9 cellular contexts compared by ENCODE assay signal in the genomic region with DNA sequence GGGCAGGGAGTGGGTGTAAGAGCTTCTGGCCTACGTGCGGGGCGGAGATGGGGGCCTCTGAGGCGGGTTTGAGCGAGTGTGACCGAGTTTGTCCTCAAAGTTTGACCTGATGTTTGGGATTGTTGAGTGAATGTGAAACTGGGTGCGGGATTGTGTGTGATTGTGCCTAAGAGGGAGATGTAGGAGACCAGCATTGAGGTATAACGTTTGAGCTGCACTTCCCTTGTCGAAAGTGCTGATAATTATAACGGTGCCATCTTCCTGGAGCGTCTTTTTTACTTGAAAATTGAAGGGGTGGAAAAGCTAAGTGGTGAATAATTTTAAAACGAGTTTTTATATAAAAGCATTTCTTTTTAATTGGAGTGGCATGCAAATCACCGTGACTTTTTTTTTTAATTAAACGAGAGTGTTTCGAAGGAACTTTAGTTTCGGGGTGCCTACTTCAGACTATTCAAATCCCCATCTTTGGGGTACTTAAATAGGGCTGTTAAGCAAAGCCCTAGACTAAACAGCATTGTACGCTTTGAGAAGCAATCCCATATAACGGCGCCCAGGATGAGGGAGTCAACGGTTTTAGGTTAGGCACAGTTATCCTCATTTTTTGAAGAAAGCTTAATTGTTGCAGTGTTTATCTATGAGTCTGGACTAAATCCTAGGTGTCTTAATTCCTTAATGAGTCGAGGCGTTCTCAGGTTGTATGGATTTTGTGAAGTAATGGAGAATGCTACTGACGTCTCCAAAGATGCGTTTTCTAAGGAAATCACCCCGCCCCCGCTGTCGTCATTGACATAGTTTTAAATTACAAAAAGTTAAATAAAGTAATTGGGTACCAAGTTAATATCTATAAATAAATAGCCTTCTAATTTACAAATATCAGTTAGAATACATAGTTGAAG. TPM values are rescaled to one million over a fixed set of nuclear protein-coding genes. Genes with fewer than 3 reads are reported as not detected.
DNase-seq lines count a peak whose midpoint lies in the region; ATAC-seq and TF ChIP-seq lines count a peak whose summit lies in the region.
"Had no signal": no experiment of that assay in that cellular context is flagged by ENCODE, and none has a peak within 500 bp of the region (broad histone marks: within the 10 kb centered on the region; RNA-seq: fewer than 3 reads in every experiment).

No MANE protein-coding gene starts in this region.

- no peaks in the 10 kb centered on the region for H3K9me3 Mint-ChIP-seq in CD4-positive, alpha-beta T cell
- H3K9me3 Mint-ChIP-seq in osteocyte (ENCODE audit: unreplicated experiment): no peaks in the 10 kb centered on the region

- peaks cover 20% of the 10 kb centered on the region for H3K4me1 Mint-ChIP-seq in CD4-positive, alpha-beta T cell (ENCODE audit: low read depth)
- H3K4me1 Mint-ChIP-seq in osteocyte (ENCODE audit: unreplicated experiment): peaks cover 24% of the 10 kb centered on the region

- intact Hi-C loops in CD4-positive, alpha-beta T cell (cut with DNase I, micrococcal nuclease): loop anchor here (2.0 to 10.0 kb wide), 10 partner anchors 163 to 1689 kb away; a partner anchor contains a TSS
- intact Hi-C loops in PC-9 (cut with micrococcal nuclease; ENCODE audit: unreplicated experiment): loop anchor here (1.0 to 10.0 kb wide), 3 partner anchors 87 to 559 kb away; a partner anchor contains a TSS

- H3K36me3 ChIP-seq in GM23248 (ENCODE audit: low read depth) (peaks cover 12% of the 10 kb centered on the region; the same call in 1 of the 2 replicates), PC-9 (ENCODE audit: low read depth) (peaks cover 23% of the 10 kb centered on the region), ectodermal cell (ENCODE audit: control insufficient read depth, insufficient read depth, low read length) (peaks cover 8% of the 10 kb centered on the region)

- peak overlapping the region; percentile 99 for H3K9ac ChIP-seq in GM23248

- H3K79me2 ChIP-seq in GM23248 (ENCODE audit: insufficient read depth) (peaks cover 89% of the 10 kb centered on the region), PC-9 (ENCODE audit: low read depth) (peaks cover 67% of the 10 kb centered on the region)

- no peak for TF ChIP-seq CTCF in CD4-positive, alpha-beta T cell (IDR thresholded peaks at IDR 0.05)
- TF ChIP-seq CTCF in PC-9 (conservative IDR thresholded peaks at IDR 0.05) (no peak), osteocyte (IDR thresholded peaks at IDR 0.05) (no peak)

- H3K9me2 ChIP-seq in GM23248 (ENCODE audit: insufficient read depth): no peaks in the 10 kb centered on the region
- H3K9me2 ChIP-seq in PC-9 (ENCODE audit: insufficient read depth): no peaks in the 10 kb centered on the region

- H3K9me3 ChIP-seq in CD4-positive, alpha-beta T cell (ENCODE audit: control insufficient read depth, low read length): no peaks in the 10 kb centered on the region
- H3K9me3 ChIP-seq in GM23248 (ENCODE audit: low read depth) (no peaks in the 10 kb centered on the region), PC-9 (ENCODE audit: insufficient read depth, low read depth) (no peaks in the 10 kb centered on the region; the same call in 1 of the 2 replicates), ectodermal cell (ENCODE audit: control insufficient read depth, low read length) (no peaks in the 10 kb centered on the region)

- POLR2A ChIA-PET in CD4-positive, alpha-beta T cell (lab: Charles Lee): interaction anchor here (0.5 to 2.3 kb wide), 23 partner anchors 13 to 1564 kb away, joined by 3 to 34 read pairs (median 9); a partner anchor contains a TSS
- POLR2A ChIA-PET in PC-9 (lab: Charles Lee; ENCODE audit: unreplicated experiment): interaction anchor here (0.7 to 0.9 kb wide), 4 partner anchors 46 to 163 kb away, joined by 3 to 6 read pairs (median 4); a partner anchor contains a TSS

- H3F3A ChIP-seq in GM23248 (ENCODE audit: insufficient read depth): 0 out of 2 replicates have a peak, but pooled peaks cover 6% of the 10 kb centered on the region
- peaks cover 11% of the 10 kb centered on the region; the same call in 1 of the 2 replicates for H3F3A ChIP-seq in PC-9 (ENCODE audit: insufficient read depth, low read depth)

- peak overlapping the region; percentile 93 for H3K4me3 ChIP-seq in GM23248
- peak overlapping the region; percentile 70 for H3K4me3 ChIP-seq in PC-9
- H3K4me3 ChIP-seq in ectodermal cell (ENCODE audit: insufficient read depth, low read depth, low read length): peak overlapping the region; percentile 95

- no peaks in the 10 kb centered on the region for H3K27me3 Mint-ChIP-seq in CD4-positive, alpha-beta T cell
- H3K27me3 Mint-ChIP-seq in osteocyte (ENCODE audit: unreplicated experiment): no peaks in the 10 kb centered on the region

- CTCF ChIA-PET in CD4-positive, alpha-beta T cell (lab: Charles Lee): interaction anchor here (1.1 to 1.6 kb wide), 4 partner anchors 75 to 758 kb away, joined by 3 to 7 read pairs (median 4); a partner anchor contains a TSS
- CTCF ChIA-PET in PC-9 (lab: Charles Lee): no interaction called here

- no peak overlapping the region for H3K4me3 Mint-ChIP-seq in CD4-positive, alpha-beta T cell
- H3K4me3 Mint-ChIP-seq in osteocyte (ENCODE audit: unreplicated experiment): no peak overlapping the region

- WGBS in GM23248 (ENCODE audit: low coverage in 1 of 2, low lambda C conversion rate in 2 of 2, missing lambda C conversion rate in 2 of 2), 2 experiments: 2 to 3% methylated on average over 27 of the region's 27 CpGs
- 1% methylated on average over 22 to 23 of the region's 27 CpGs for WGBS in ectodermal cell, 2 experiments

- in situ Hi-C loops in GM23248 (cut with MboI): no loop called here

- DNase-seq in CD4-positive, alpha-beta T cell: no peak
- DNase-seq in GM23248 (peak; percentile 83), PC-9 (no peak), myocyte (ENCODE audit: low read depth) (peak; percentile 34), osteocyte (ENCODE audit: extremely low spot score, unreplicated experiment) (no peak), cortex of kidney (lab: John Stamatoyannopoulos, UW) (no peak)

- H3K4me1 ChIP-seq in GM23248 (ENCODE audit: insufficient read depth): peaks cover 8% of the 10 kb centered on the region
- H3K4me1 ChIP-seq in PC-9 (replicated peaks; ENCODE audit: insufficient read depth): peaks cover 5% of the 10 kb centered on the region
- peaks cover 5% of the 10 kb centered on the region for H3K4me1 ChIP-seq in ectodermal cell (ENCODE audit: control insufficient read depth, insufficient read depth, low read length)

- BruUV-seq in PC-9 (replicated peaks; lab: Mats Ljungman, UMichigan): TSS peak; percentile 79

- H4K20me1 ChIP-seq in GM23248 (ENCODE audit: insufficient read depth) (no peaks in the 10 kb centered on the region; the same call in 1 of the 2 replicates), PC-9 (ENCODE audit: insufficient read depth) (peaks cover 4% of the 10 kb centered on the region; the same call in 1 of the 2 replicates)

- ATAC-seq in CD4-positive, alpha-beta T cell (ENCODE audit: poor library complexity): peak; percentile 11
- ATAC-seq in GM21381 (IDR thresholded peaks at IDR 0.05; ENCODE audit: unreplicated experiment): no peak

- H3K36me3 Mint-ChIP-seq in CD4-positive, alpha-beta T cell (ENCODE audit: low read depth): peaks cover 17% of the 10 kb centered on the region
- peaks cover 13% of the 10 kb centered on the region for H3K36me3 Mint-ChIP-seq in osteocyte (ENCODE audit: unreplicated experiment)

- peak overlapping the region; percentile 98 for H3K4me2 ChIP-seq in GM23248 (ENCODE audit: unreplicated experiment)
- peak overlapping the region; percentile 79 for H3K4me2 ChIP-seq in PC-9

- H3K27ac ChIP-seq in CD4-positive, alpha-beta T cell (ENCODE audit: low read depth, low read length): peak overlapping the region; percentile 93
- peak overlapping the region; percentile 95 for H3K27ac ChIP-seq in GM23248
- peak overlapping the region; percentile 57 for H3K27ac ChIP-seq in PC-9
- peak overlapping the region; percentile 95 for H3K27ac ChIP-seq in ectodermal cell (ENCODE audit: insufficient read depth, low read depth, low read length, poor library complexity, severe bottlenecking)

- peak overlapping the region; percentile 89 for H2AFZ ChIP-seq in GM23248
- H2AFZ ChIP-seq in PC-9: peak overlapping the region; percentile 80

- H3K27me3 ChIP-seq in CD4-positive, alpha-beta T cell (ENCODE audit: control insufficient read depth, insufficient read depth, low read length): no peaks in the 10 kb centered on the region
- H3K27me3 ChIP-seq in GM23248 (replicated peaks; ENCODE audit: insufficient read depth) (no peaks in the 10 kb centered on the region), PC-9 (ENCODE audit: insufficient read depth, low read depth) (no peaks in the 10 kb centered on the region), ectodermal cell (ENCODE audit: control insufficient read depth, insufficient read depth, low read length, poor library complexity, severe bottlenecking) (no peaks in the 10 kb centered on the region)

- no peak overlapping the region for H3K27ac Mint-ChIP-seq in CD4-positive, alpha-beta T cell
- H3K27ac Mint-ChIP-seq in osteocyte (ENCODE audit: unreplicated experiment): no peak overlapping the region
- H3K27ac Mint-ChIP-seq: T-helper 1 cell treated with Interleukin-12 subunit alpha and Interleukin-12 subunit beta and Interleukin-4 antibody, amounts not matched to agents 30 μg/mL and 1 μg/mL, for 36 hours had no signal

RNA-seq across cellular contexts. Expression of a gene that starts 0.6 kb away (rescaled TPM):
- 10 to 100 TPM; 13.6 to 13.7 TPM for total RNA-seq in CD4-positive, alpha-beta T cell
- total RNA-seq in GM23248 (2014; rRNA removed; shearing (Covaris generic)): 63.2 and 64.6 TPM in 2 replicates
- polyA plus RNA-seq in GM23248 (2016; fragmentation: Nextera tagmentation; extraction: Ambion mirVana): 55.7 and 60.0 TPM in 2 replicates
- total RNA-seq in PC-9 (2021): 53.1 and 68.0 TPM in 2 replicates
- 140 TPM for polyA plus RNA-seq in ectodermal cell (2013, experiment 1 of 4)
- 132 TPM for polyA plus RNA-seq in ectodermal cell (2013, experiment 2 of 4)
- 110 TPM for polyA plus RNA-seq in ectodermal cell (2013, experiment 3 of 4)
- polyA plus RNA-seq in ectodermal cell (2013, experiment 4 of 4): 118 TPM
- 133 and 134 TPM in 2 replicates for total RNA-seq in myocyte
- polyA plus RNA-seq in myocyte (2012): 24.7 TPM
- total RNA-seq in osteocyte: 66.3 and 70.0 TPM in 2 replicates

RNA-seq across cellular contexts. Expression of a gene that starts 1.1 kb away (rescaled TPM):
- 1 to 10 TPM; 7.6 to 8.5 TPM for total RNA-seq in CD4-positive, alpha-beta T cell
- 1.6 and 2.1 TPM in 2 replicates for total RNA-seq in GM23248 (2014; rRNA removed; shearing (Covaris generic))
- polyA plus RNA-seq in GM23248 (2016; fragmentation: Nextera tagmentation; extraction: Ambion mirVana): 2.6 and 3.4 TPM in 2 replicates
- total RNA-seq in PC-9 (2021) (3.3 and 4.3 TPM in 2 replicates), myocyte (3.5 and 4.9 TPM in 2 replicates), osteocyte (6.6 and 7.8 TPM in 2 replicates)
- 5.1 TPM for polyA plus RNA-seq in ectodermal cell (2013, experiment 1 of 4)
- 3.4 TPM for polyA plus RNA-seq in ectodermal cell (2013, experiment 2 of 4)
- polyA plus RNA-seq in ectodermal cell (2013, experiment 3 of 4): 3.2 TPM
- 3.8 TPM for polyA plus RNA-seq in ectodermal cell (2013, experiment 4 of 4)
- polyA plus RNA-seq in myocyte (2012): 4.1 TPM

Comparison
In these comparisons a context has a peak if more than half of its experiments do, and no peak if none do; other contexts are left out.
1. DNase-seq: peak in GM23248 (single experiment) and myocyte (single experiment); none in CD4-positive, alpha-beta T cell (0 of 10), PC-9 (0 of 2), osteocyte (single experiment) and cortex of kidney (single experiment).
2. Peak in every context shown above with its lines, with median percentiles within 50 percentile points of each other: H3K27ac ChIP-seq and H3K4me3 ChIP-seq.